ENCODE assay signal across 25 cellular contexts in genomic region chr6:117156701-117157100, GRCh38.
"Had no signal": no experiment of that assay in that cellular context is flagged by ENCODE, and none has a peak within 500 bp of the region (broad histone marks: within the 10 kb centered on the region; RNA-seq: fewer than 3 reads in every experiment).

No MANE protein-coding gene starts in this region.

- H3K36me3 Mint-ChIP-seq: activated CD4-positive, alpha-beta memory T cell treated with anti-CD3 and anti-CD28 coated beads for 36 hours; activated CD8-positive, alpha-beta memory T cell treated with anti-CD3 and anti-CD28 coated beads, Interleukin-2, amount 10 ng/mL, durations not matched to agents 7 days and 5 days; activated naive CD4-positive, alpha-beta T cell treated with anti-CD3 and anti-CD28 coated beads, Interleukin-2, amount 50 U/mL, for 24 hours; activated naive CD8-positive, alpha-beta T cell treated with anti-CD3 and anti-CD28 coated beads, Interleukin-2, amount 10 ng/mL, durations not matched to agents 7 days and 5 days had no signal

- ATAC-seq: activated CD8-positive, alpha-beta memory T cell treated with anti-CD3 and anti-CD28 coated beads, Interleukin-2, amount 10 ng/mL, durations not matched to agents 7 days and 5 days; activated CD8-positive, alpha-beta T cell treated with anti-CD3 and anti-CD28 coated beads, Interleukin-2, amount 10 ng/mL, durations not matched to agents 7 days and 5 days; esophagus mucosa; foreskin keratinocyte; WTC11 had no signal

- H3K9me3 ChIP-seq: gastrocnemius medialis had no signal

- H3K4me3 Mint-ChIP-seq: activated CD4-positive, alpha-beta memory T cell treated with anti-CD3 and anti-CD28 coated beads for 36 hours; activated CD4-positive, alpha-beta T cell treated with anti-CD3 and anti-CD28 coated beads, Interleukin-2, amount 10 ng/mL, durations not matched to agents 24 days and 14 days; activated CD8-positive, alpha-beta memory T cell treated with anti-CD3 and anti-CD28 coated beads, Interleukin-2, amount 10 ng/mL, durations not matched to agents 7 days and 5 days; activated CD8-positive, alpha-beta T cell treated with anti-CD3 and anti-CD28 coated beads, Interleukin-2, amount 10 ng/mL, durations not matched to agents 7 days and 5 days; activated naive CD4-positive, alpha-beta T cell treated with anti-CD3 and anti-CD28 coated beads for 36 hours; activated naive CD4-positive, alpha-beta T cell treated with anti-CD3 and anti-CD28 coated beads, Interleukin-2, amount 50 U/mL, for 24 hours; activated naive CD8-positive, alpha-beta T cell treated with anti-CD3 and anti-CD28 coated beads, Interleukin-2, amount 10 ng/mL, durations not matched to agents 7 days and 5 days; activated T-helper 1 cell treated with anti-CD3 and anti-CD28 coated beads, Interleukin-12 subunit alpha, Interleukin-12 subunit beta, Interleukin-2, Interleukin-4 antibody, amounts not matched to agents 30 ng/mL and 10 ng/mL and 1 ng/mL, durations not matched to agents 14 hours and 24 hours and 36 hours; WTC11 had no signal

- H3K9me3 Mint-ChIP-seq: activated CD4-positive, alpha-beta T cell treated with anti-CD3 and anti-CD28 coated beads, Interleukin-2, amount 10 ng/mL, durations not matched to agents 24 days and 14 days; activated naive CD8-positive, alpha-beta T cell treated with anti-CD3 and anti-CD28 coated beads, Interleukin-2, amount 10 ng/mL, durations not matched to agents 7 days and 5 days; activated T-helper 1 cell treated with anti-CD3 and anti-CD28 coated beads, Interleukin-12 subunit alpha, Interleukin-12 subunit beta, Interleukin-2, Interleukin-4 antibody, amounts not matched to agents 30 ng/mL and 10 ng/mL and 1 ng/mL, durations not matched to agents 14 hours and 24 hours and 36 hours; activated T-helper 2 cell treated with anti-CD3 and anti-CD28 coated beads, Interferon-gamma antibody, Interleukin-2, Interleukin-4, amounts not matched to agents 10 μg/mL and 5 μg/mL and 100 μg/mL, durations not matched to agents 14 hours and 24 hours and 36 hours had no signal

- H3K4me1 ChIP-seq: foreskin keratinocyte had no signal

- H3K27ac Mint-ChIP-seq: activated CD4-positive, alpha-beta memory T cell treated with anti-CD3 and anti-CD28 coated beads for 36 hours; activated CD4-positive, alpha-beta T cell treated with anti-CD3 and anti-CD28 coated beads, Interleukin-2, amount 10 ng/mL, durations not matched to agents 24 days and 14 days; activated CD8-positive, alpha-beta memory T cell treated with anti-CD3 and anti-CD28 coated beads, Interleukin-2, amount 10 ng/mL, durations not matched to agents 7 days and 5 days; activated CD8-positive, alpha-beta T cell treated with anti-CD3 and anti-CD28 coated beads, Interleukin-2, amount 10 ng/mL, durations not matched to agents 7 days and 5 days; activated naive CD4-positive, alpha-beta T cell treated with anti-CD3 and anti-CD28 coated beads for 36 hours; activated naive CD4-positive, alpha-beta T cell treated with anti-CD3 and anti-CD28 coated beads, Interleukin-2, amount 50 U/mL, for 24 hours; activated naive CD8-positive, alpha-beta T cell treated with anti-CD3 and anti-CD28 coated beads, Interleukin-2, amount 10 ng/mL, durations not matched to agents 7 days and 5 days; activated T-helper 1 cell treated with anti-CD3 and anti-CD28 coated beads, Interleukin-12 subunit alpha, Interleukin-12 subunit beta, Interleukin-2, Interleukin-4 antibody, amounts not matched to agents 30 ng/mL and 10 ng/mL and 1 ng/mL, durations not matched to agents 14 hours and 24 hours and 36 hours; activated T-helper 2 cell treated with anti-CD3 and anti-CD28 coated beads, Interferon-gamma antibody, Interleukin-2, Interleukin-4, amounts not matched to agents 10 μg/mL and 5 μg/mL and 100 μg/mL, durations not matched to agents 14 hours and 24 hours and 36 hours; WTC11 had no signal

- H3K4me1 Mint-ChIP-seq: activated CD4-positive, alpha-beta T cell treated with anti-CD3 and anti-CD28 coated beads, Interleukin-2, amount 10 ng/mL, durations not matched to agents 24 days and 14 days; activated CD8-positive, alpha-beta memory T cell treated with anti-CD3 and anti-CD28 coated beads, Interleukin-2, amount 10 ng/mL, durations not matched to agents 7 days and 5 days; activated naive CD4-positive, alpha-beta T cell treated with anti-CD3 and anti-CD28 coated beads, Interleukin-2, amount 50 U/mL, for 24 hours; activated naive CD8-positive, alpha-beta T cell treated with anti-CD3 and anti-CD28 coated beads, Interleukin-2, amount 10 ng/mL, durations not matched to agents 7 days and 5 days; WTC11 had no signal

- H3K36me3 ChIP-seq: gastrocnemius medialis, heart left ventricle had no signal

- H3K27ac ChIP-seq: foreskin keratinocyte, gastrocnemius medialis, VCaP had no signal

- DNase-seq: activated CD4-positive, alpha-beta memory T cell treated with anti-CD3 and anti-CD28 coated beads for 36 hours; activated CD4-positive, alpha-beta T cell treated with anti-CD3 and anti-CD28 coated beads, Interleukin-2, amount 10 ng/mL, durations not matched to agents 24 days and 14 days; activated CD8-positive, alpha-beta memory T cell treated with anti-CD3 and anti-CD28 coated beads, Interleukin-2, amount 10 ng/mL, durations not matched to agents 7 days and 5 days; activated CD8-positive, alpha-beta memory T cell treated with anti-CD3 and anti-CD28 coated beads, Interleukin-2, amount 50 U/mL, for 4 hours; activated CD8-positive, alpha-beta T cell treated with anti-CD3 and anti-CD28 coated beads, Interleukin-2, amount 10 ng/mL, durations not matched to agents 7 days and 5 days; activated effector memory CD4-positive, alpha-beta T cell treated with anti-CD3 and anti-CD28 coated beads, Interleukin-2, amount 50 U/mL, for 16 hours; activated naive CD4-positive, alpha-beta T cell treated with anti-CD3 and anti-CD28 coated beads for 36 hours; activated naive CD8-positive, alpha-beta T cell treated with anti-CD3 and anti-CD28 coated beads, Interleukin-2, amount 10 ng/mL, durations not matched to agents 7 days and 5 days; activated T-cell treated with anti-CD3 and anti-CD28 coated beads, Interleukin-2, amount 50 U/mL, for 1 hour; activated T-cell treated with anti-CD3 and anti-CD28 coated beads, Interleukin-2, amount 50 U/mL, for 48 hours; caudate nucleus; cortex of kidney; dermis blood vessel endothelial cell; effector CD8-positive, alpha-beta T cell; foreskin keratinocyte; gastrocnemius medialis; glutamatergic neuron; heart left ventricle; T-helper 2 cell had no signal

- H3K4me3 ChIP-seq: gastrocnemius medialis, heart left ventricle had no signal

- H3K27me3 ChIP-seq: foreskin keratinocyte, gastrocnemius medialis, heart left ventricle had no signal

- H3K27me3 Mint-ChIP-seq: activated CD4-positive, alpha-beta memory T cell treated with anti-CD3 and anti-CD28 coated beads for 36 hours; activated CD4-positive, alpha-beta T cell treated with anti-CD3 and anti-CD28 coated beads, Interleukin-2, amount 10 ng/mL, durations not matched to agents 24 days and 14 days; activated CD8-positive, alpha-beta memory T cell treated with anti-CD3 and anti-CD28 coated beads, Interleukin-2, amount 10 ng/mL, durations not matched to agents 7 days and 5 days; activated naive CD4-positive, alpha-beta T cell treated with anti-CD3 and anti-CD28 coated beads, Interleukin-2, amount 50 U/mL, for 24 hours; activated naive CD8-positive, alpha-beta T cell treated with anti-CD3 and anti-CD28 coated beads, Interleukin-2, amount 10 ng/mL, durations not matched to agents 7 days and 5 days had no signal
